In the genomic region with DNA sequence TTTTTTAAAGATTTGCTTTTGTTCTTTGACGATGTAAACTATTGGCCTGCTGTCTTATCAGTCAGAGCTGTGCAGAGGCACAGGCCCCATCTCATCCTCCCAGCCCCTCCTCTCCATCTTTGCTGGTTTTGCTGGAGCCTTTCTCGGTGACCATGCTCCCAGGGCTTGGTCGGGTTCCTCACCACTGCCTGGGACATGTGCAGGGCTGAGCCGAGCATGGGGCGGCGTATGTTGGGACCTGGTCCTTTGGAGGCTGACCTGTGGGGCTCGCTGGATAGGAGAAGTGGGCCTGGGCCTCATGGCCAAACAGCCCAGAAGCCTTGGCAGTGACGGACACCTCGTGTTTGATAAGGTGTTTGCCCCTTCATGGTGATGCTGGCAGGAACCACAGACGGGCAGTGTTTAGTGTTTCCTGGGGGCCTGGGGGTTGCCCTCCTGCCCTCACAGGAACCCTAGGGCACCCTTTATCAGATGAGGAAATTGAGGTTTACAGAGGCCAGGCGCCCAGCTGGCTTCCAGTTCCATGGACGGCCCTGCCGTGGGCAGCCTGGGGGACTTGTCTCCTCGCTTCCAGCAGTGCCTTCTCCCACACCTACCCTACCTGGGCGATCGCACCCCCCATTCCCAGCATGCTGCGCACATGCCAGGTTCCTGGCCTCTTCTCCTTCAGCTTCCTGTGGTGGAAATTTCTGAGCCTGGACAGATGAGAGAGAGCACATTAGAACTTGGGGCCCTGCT, we compare ENCODE assay signal across 30 cellular contexts. TPM values are rescaled to one million over a fixed set of nuclear protein-coding genes. Genes with fewer than 3 reads are reported as not detected.
"Had no signal": no experiment of that assay in that cellular context is flagged by ENCODE, and none has a peak within 500 bp of the region (broad histone marks: within the 10 kb centered on the region; RNA-seq: fewer than 3 reads in every experiment).

No MANE protein-coding gene starts in this region.

- H3K9ac ChIP-seq: SK-N-SH had no signal

- H3K4me3 ChIP-seq: MG63, SJCRH30 had no signal

- H3K27ac Mint-ChIP-seq: activated CD4-positive, alpha-beta T cell treated with anti-CD3 and anti-CD28 coated beads, Interleukin-2, amount 10 ng/mL, durations not matched to agents 7 days and 5 days; activated CD8-positive, alpha-beta T cell treated with anti-CD3 and anti-CD28 coated beads for 36 hours; activated naive CD4-positive, alpha-beta T cell treated with anti-CD3 and anti-CD28 coated beads, Interleukin-2, amount 10 ng/mL, durations not matched to agents 7 days and 5 days; activated naive CD8-positive, alpha-beta T cell treated with anti-CD3 and anti-CD28 coated beads for 36 hours; activated T-helper 2 cell treated with anti-CD3 and anti-CD28 coated beads, Interferon-gamma antibody, Interleukin-2, Interleukin-4, amounts not matched to agents 10 μg/mL and 5 μg/mL and 100 μg/mL, durations not matched to agents 14 hours and 24 hours and 36 hours had no signal

- H3K27ac ChIP-seq: SJCRH30, WERI-Rb-1 had no signal

- H3K9me3 Mint-ChIP-seq: activated CD4-positive, alpha-beta T cell treated with anti-CD3 and anti-CD28 coated beads, Interleukin-2, amount 10 ng/mL, durations not matched to agents 7 days and 5 days; activated CD8-positive, alpha-beta T cell treated with anti-CD3 and anti-CD28 coated beads for 36 hours; activated naive CD4-positive, alpha-beta T cell treated with anti-CD3 and anti-CD28 coated beads, Interleukin-2, amount 10 ng/mL, durations not matched to agents 7 days and 5 days; activated naive CD8-positive, alpha-beta T cell treated with anti-CD3 and anti-CD28 coated beads for 36 hours; activated T-helper 2 cell treated with anti-CD3 and anti-CD28 coated beads, Interferon-gamma antibody, Interleukin-2, Interleukin-4, amounts not matched to agents 10 μg/mL and 5 μg/mL and 100 μg/mL, durations not matched to agents 14 hours and 24 hours and 36 hours; IgD-negative memory B cell had no signal

- ATAC-seq: activated CD8-positive, alpha-beta T cell treated with anti-CD3 and anti-CD28 coated beads for 36 hours; Panc1 had no signal

- H3K9me3 ChIP-seq: MG63, SJCRH30, SK-N-SH had no signal

- H3K4me2 ChIP-seq: SK-N-SH had no signal

- DNase-seq: activated CD4-positive, alpha-beta T cell treated with anti-CD3 and anti-CD28 coated beads, Interleukin-2, amount 10 ng/mL, durations not matched to agents 7 days and 5 days; activated CD8-positive, alpha-beta T cell treated with anti-CD3 and anti-CD28 coated beads for 36 hours; activated gamma-delta T cell treated with Interleukin-2 at 50 U/mL for 16 hours; activated naive CD4-positive, alpha-beta T cell treated with anti-CD3 and anti-CD28 coated beads, Interleukin-2, amount 10 ng/mL, durations not matched to agents 7 days and 5 days; activated naive CD8-positive, alpha-beta T cell treated with anti-CD3 and anti-CD28 coated beads for 36 hours; activated T-cell treated with anti-CD3 and anti-CD28 coated beads, Interleukin-2, amount 50 U/mL, for 48 hours; anterior cingulate cortex; MG63; MV-4-11; NCI-H1092 treated with DMSO at 0.1 percent for 48 hours; NCI-H1417 treated with DMSO at 0.1 percent for 48 hours; NCI-H1694; NCI-H2029; NCI-H2107; NCI-H2171 treated with DMSO at 0.1 percent for 48 hours; NCI-H345; NCI-H510A; NCI-H526 treated with DMSO at 0.1 percent for 48 hours; NK-92 treated with Interleukin-12 subunit alpha and Interleukin-12 subunit beta, amount 100 ng/mL, for 24 hours; OCI-M1; Right ventricle myocardium superior; RPMI8226; SJCRH30; SK-N-SH; T-helper 1 cell; WERI-Rb-1 had no signal

- H3K4me1 ChIP-seq: SJCRH30 had no signal

- H3K27me3 ChIP-seq: MG63, SJCRH30 had no signal

- H3K27me3 Mint-ChIP-seq: activated CD4-positive, alpha-beta T cell treated with anti-CD3 and anti-CD28 coated beads, Interleukin-2, amount 10 ng/mL, durations not matched to agents 7 days and 5 days; activated CD8-positive, alpha-beta T cell treated with anti-CD3 and anti-CD28 coated beads for 36 hours; activated naive CD4-positive, alpha-beta T cell treated with anti-CD3 and anti-CD28 coated beads, Interleukin-2, amount 10 ng/mL, durations not matched to agents 7 days and 5 days; activated naive CD8-positive, alpha-beta T cell treated with anti-CD3 and anti-CD28 coated beads for 36 hours; IgD-negative memory B cell had no signal

- H3K4me3 Mint-ChIP-seq: activated CD4-positive, alpha-beta T cell treated with anti-CD3 and anti-CD28 coated beads, Interleukin-2, amount 10 ng/mL, durations not matched to agents 7 days and 5 days; activated CD8-positive, alpha-beta T cell treated with anti-CD3 and anti-CD28 coated beads for 36 hours; activated naive CD4-positive, alpha-beta T cell treated with anti-CD3 and anti-CD28 coated beads, Interleukin-2, amount 10 ng/mL, durations not matched to agents 7 days and 5 days; activated naive CD8-positive, alpha-beta T cell treated with anti-CD3 and anti-CD28 coated beads for 36 hours; IgD-negative memory B cell had no signal

- H3K4me1 Mint-ChIP-seq: activated naive CD8-positive, alpha-beta T cell treated with anti-CD3 and anti-CD28 coated beads for 36 hours; IgD-negative memory B cell had no signal

RNA-seq across cellular contexts. Expression of a gene that starts 31.2 kb away (rescaled TPM):
- total RNA-seq: cerebellum, SJCRH30 had no signal
- polyA plus RNA-seq: IgD-negative memory B cell had no signal

RNA-seq across cellular contexts. Expression of a gene that starts 38.2 kb away (rescaled TPM):
- total RNA-seq: SJCRH30 had no signal
- polyA plus RNA-seq: IgD-negative memory B cell had no signal
